Comparison of ENCODE assay signal across 18 cellular contexts in genomic region chr5:75933489-75933888, GRCh38.
DNase-seq lines count a peak whose midpoint lies in the region; ATAC-seq and TF ChIP-seq lines count a peak whose summit lies in the region.
"Had no signal": no experiment of that assay in that cellular context is flagged by ENCODE, and none has a peak within 500 bp of the region (broad histone marks: within the 10 kb centered on the region; RNA-seq: fewer than 3 reads in every experiment).

No MANE protein-coding gene starts in this region.

- H3K27ac Mint-ChIP-seq in HFFc6: no peak overlapping the region
- H3K27ac Mint-ChIP-seq: B cell; CD4-positive, alpha-beta T cell; T-helper 2 cell treated with Interferon-gamma antibody and Interleukin-4, amounts not matched to agents 5 μg/mL and 100 μg/mL, for 36 hours had no signal

- peaks cover 16% of the 10 kb centered on the region for H3K9me3 Mint-ChIP-seq in HFFc6
- H3K9me3 Mint-ChIP-seq: CD4-positive, alpha-beta T cell; T-helper 2 cell treated with Interferon-gamma antibody and Interleukin-4, amounts not matched to agents 5 μg/mL and 100 μg/mL, for 36 hours had no signal

- H3K36me3 Mint-ChIP-seq in HFFc6 (ENCODE audit: low read depth): no peaks in the 10 kb centered on the region

- no peak overlapping the region for H3K4me3 Mint-ChIP-seq in HFFc6
- H3K4me3 Mint-ChIP-seq: B cell; CD4-positive, alpha-beta T cell; T-helper 2 cell treated with Interferon-gamma antibody and Interleukin-4, amounts not matched to agents 5 μg/mL and 100 μg/mL, for 36 hours had no signal

- DNase-seq in DMS 273 (lab: John Stamatoyannopoulos, UW; ENCODE audit: unreplicated experiment) (peak; percentile 67), ELF-1 (ENCODE audit: low read depth, low spot score) (peak; percentile 8), NCI-H69 (lab: John Stamatoyannopoulos, UW) (peak; percentile 65), dermis blood vessel endothelial cell (peak; percentile 1), HFFc6 (no peak)
- no peak for DNase-seq in activated CD4-positive, CD25-positive, alpha-beta regulatory T cell treated with anti-CD3 and anti-CD28 coated beads, Interleukin-2, amount 50 U/mL, for 72 hours
- DNase-seq: CD4-positive, alpha-beta T cell; DND-41; GF-D8; GM23248; KG1; NCI-H187; NCI-H524 treated with DMSO at 0.1 percent for 48 hours; SW 1271 had no signal

- no peaks in the 10 kb centered on the region for H3K4me1 Mint-ChIP-seq in HFFc6 (ENCODE audit: low read depth)
- H3K4me1 Mint-ChIP-seq: B cell had no signal

- no peak for ATAC-seq in GM18520 (IDR thresholded peaks at IDR 0.05; ENCODE audit: unreplicated experiment)
- ATAC-seq: HCT116 had no signal

- H3K27me3 Mint-ChIP-seq in HFFc6 (ENCODE audit: insufficient read depth): no peaks in the 10 kb centered on the region

- no peak for TF ChIP-seq CTCF in HFFc6 (IDR thresholded peaks at IDR 0.05)

Comparison
In these comparisons a context has a peak if more than half of its experiments do, and no peak if none do; other contexts are left out.
1. DNase-seq: peak in DMS 273 (single experiment), ELF-1 (single experiment), NCI-H69 (single experiment) and dermis blood vessel endothelial cell (single experiment); none in HFFc6 (single experiment) and activated CD4-positive, CD25-positive, alpha-beta regulatory T cell treated with anti-CD3 and anti-CD28 coated beads, Interleukin-2, amount 50 U/mL, for 72 hours (single experiment).